23 cellular contexts compared by ENCODE assay signal in the genomic region with DNA sequence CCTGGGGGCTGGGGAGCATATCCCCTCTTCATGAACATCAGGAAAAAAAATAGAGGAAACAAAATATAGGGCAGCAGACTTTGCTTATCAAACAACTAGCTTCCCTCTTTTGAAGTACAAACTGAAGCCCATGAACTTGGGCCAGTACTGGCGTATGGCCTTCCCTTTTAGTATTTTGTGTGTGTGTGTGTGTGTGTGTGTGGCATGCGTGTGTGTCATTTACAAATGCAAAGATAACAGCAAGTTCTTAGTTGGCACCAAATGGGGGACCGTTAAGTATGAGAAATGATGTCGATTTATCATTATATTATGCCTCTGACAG.
DNase-seq lines count a peak whose midpoint lies in the region; ATAC-seq and TF ChIP-seq lines count a peak whose summit lies in the region.
"Had no signal": no experiment of that assay in that cellular context is flagged by ENCODE, and none has a peak within 500 bp of the region (broad histone marks: within the 10 kb centered on the region; RNA-seq: fewer than 3 reads in every experiment).

No MANE protein-coding gene starts in this region.

- no peaks in the 10 kb centered on the region for H3K27me3 Mint-ChIP-seq in activated B cell treated with CpG ODN at 0.5 μM for 24 hours
- H3K27me3 Mint-ChIP-seq: activated naive CD8-positive, alpha-beta T cell treated with anti-CD3 and anti-CD28 coated beads, Interleukin-2, amount 50 U/mL, for 24 hours had no signal

- H3K27me3 ChIP-seq in OCI-LY1 (ENCODE audit: insufficient read depth, low read length), result no peaks in the 10 kb centered on the region
- H3K27me3 ChIP-seq in ovary, result no peaks in the 10 kb centered on the region
- no peaks in the 10 kb centered on the region for H3K27me3 ChIP-seq in adrenal gland
- H3K27me3 ChIP-seq: pancreas, right lobe of liver, testis had no signal

- peak; percentile 49 for ATAC-seq in activated B cell treated with CpG ODN at 0.5 μM for 24 hours (ENCODE audit: low read depth)
- no peak for ATAC-seq in activated naive CD4-positive, alpha-beta T cell treated with anti-CD3 and anti-CD28 coated beads, Interleukin-2, amount 50 U/mL, for 72 hours
- no peak for ATAC-seq in GM21423 (IDR thresholded peaks at IDR 0.05; ENCODE audit: unreplicated experiment)
- ATAC-seq: activated naive CD8-positive, alpha-beta T cell treated with anti-CD3 and anti-CD28 coated beads, Interleukin-2, amount 50 U/mL, for 24 hours; natural killer cell; pancreas; right lobe of liver had no signal

- no peaks in the 10 kb centered on the region for H3K9me3 ChIP-seq in KOPT-K1 (ENCODE audit: insufficient read depth, low read length, poor library complexity, severe bottlenecking)
- H3K9me3 ChIP-seq in OCI-LY1 (ENCODE audit: low read length), result no peaks in the 10 kb centered on the region
- no peaks in the 10 kb centered on the region for H3K9me3 ChIP-seq in ovary
- H3K9me3 ChIP-seq in adrenal gland (replicated peaks in 1 of 3), result no peaks in the 10 kb centered on the region
- H3K9me3 ChIP-seq: pancreas, right lobe of liver, testis had no signal

- no peak overlapping the region for H3K9ac ChIP-seq in OCI-LY1 (ENCODE audit: low read length)

- H3K36me3 ChIP-seq in KOPT-K1 (ENCODE audit: insufficient read depth, low read length) (peaks cover 37% of the 10 kb centered on the region), OCI-LY1 (ENCODE audit: insufficient read depth, low read length) (no peaks in the 10 kb centered on the region), ovary (no peaks in the 10 kb centered on the region), adrenal gland (replicated peaks in 1 of 2) (no peaks in the 10 kb centered on the region)
- H3K36me3 ChIP-seq: pancreas, right lobe of liver had no signal

- H2AFZ ChIP-seq in OCI-LY1 (ENCODE audit: low read length), result no peak overlapping the region

- WGBS in ovary, 3 donors, result 84 to 90% (median 84%) methylated on average over 4 of the region's 4 CpGs
- WGBS in adrenal gland, 4 donors, result 49 to 62% (median 57%) methylated on average over 4 of the region's 4 CpGs

- H3K4me1 Mint-ChIP-seq in activated B cell treated with CpG ODN at 0.5 μM for 24 hours, result peaks cover 30% of the 10 kb centered on the region
- H3K4me1 Mint-ChIP-seq: CD8-positive, alpha-beta memory T cell; natural killer cell had no signal

- H3K36me3 Mint-ChIP-seq in activated B cell treated with CpG ODN at 0.5 μM for 24 hours (ENCODE audit: low read depth), result no peaks in the 10 kb centered on the region
- H3K36me3 Mint-ChIP-seq in activated naive CD4-positive, alpha-beta T cell treated with anti-CD3 and anti-CD28 coated beads, Interleukin-2, amount 50 U/mL, for 72 hours, result no peaks in the 10 kb centered on the region
- H3K36me3 Mint-ChIP-seq: CD8-positive, alpha-beta memory T cell; natural killer cell had no signal

- CTCF ChIA-PET in activated B cell treated with CpG ODN at 0.5 μM for 24 hours (lab: Charles Lee), result interaction anchor here (1.1 to 2.2 kb wide), 3 partner anchors 248 to 286 kb away, joined by 3 to 11 read pairs (median 6); no protein-coding TSS in a partner anchor

- intact Hi-C loops in activated B cell treated with CpG ODN at 0.5 μM for 24 hours (cut with micrococcal nuclease), result loop anchor here (1.0 to 5.0 kb wide), 6 partner anchors 15 to 386 kb away; partner anchors contain the start of gene TBC1D5
- intact Hi-C loops in ovary (cut with DNase I), result loop anchor here in 1 of 4 donors (2.0 kb wide), 1 partner anchor 21 kb away; no protein-coding TSS in a partner anchor
- intact Hi-C loops in adrenal gland (cut with DNase I), result no loop called here

- H3K9me3 Mint-ChIP-seq in activated B cell treated with CpG ODN at 0.5 μM for 24 hours, result no peaks in the 10 kb centered on the region
- H3K9me3 Mint-ChIP-seq in activated naive CD4-positive, alpha-beta T cell treated with anti-CD3 and anti-CD28 coated beads, Interleukin-2, amount 50 U/mL, for 72 hours, result no peaks in the 10 kb centered on the region
- H3K9me3 Mint-ChIP-seq: activated naive CD8-positive, alpha-beta T cell treated with anti-CD3 and anti-CD28 coated beads, Interleukin-2, amount 50 U/mL, for 24 hours; CD8-positive, alpha-beta memory T cell; endodermal cell; natural killer cell had no signal

- peak overlapping the region; percentile 56 for H3K27ac ChIP-seq in KOPT-K1 (ENCODE audit: low read depth, low read length, poor library complexity, severe bottlenecking)
- H3K27ac ChIP-seq in OCI-LY1 (ENCODE audit: low read depth, low read length, poor library complexity, severe bottlenecking), result peak overlapping the region; percentile 20
- H3K27ac ChIP-seq in ovary, result no peak overlapping the region
- H3K27ac ChIP-seq in adrenal gland, result no peak overlapping the region
- H3K27ac ChIP-seq: coronary artery, pancreas, right lobe of liver, testis had no signal

- TF ChIP-seq CTCF in OCI-LY1 (IDR thresholded peaks at IDR 0.05; ENCODE audit: low read length) (no peak), activated B cell treated with CpG ODN at 0.5 μM for 24 hours (IDR thresholded peaks at IDR 0.05) (no peak), ovary (IDR thresholded peaks at IDR 0.05) (no peak), adrenal gland (IDR thresholded peaks at IDR 0.05) (no peak)

- TF ChIP-seq EP300 in ovary (IDR thresholded peaks at IDR 0.05), result no peak

- POLR2A ChIA-PET in activated B cell treated with CpG ODN at 0.5 μM for 24 hours (lab: Charles Lee), result interaction anchor here (0.6 to 1.3 kb wide), 8 partner anchors 16 to 317 kb away, joined by 3 to 5 read pairs (median 3); no protein-coding TSS in a partner anchor

- H3K4me3 Mint-ChIP-seq in activated B cell treated with CpG ODN at 0.5 μM for 24 hours, result peak overlapping the region; percentile 51
- H3K4me3 Mint-ChIP-seq: activated naive CD8-positive, alpha-beta T cell treated with anti-CD3 and anti-CD28 coated beads, Interleukin-2, amount 50 U/mL, for 24 hours; CD8-positive, alpha-beta memory T cell; endodermal cell; natural killer cell had no signal

- H4K20me1 ChIP-seq in OCI-LY1 (ENCODE audit: insufficient read depth, low read length), result no peaks in the 10 kb centered on the region

- H3K4me3 ChIP-seq in OCI-LY1 (ENCODE audit: low read depth, low read length, poor library complexity, severe bottlenecking) (no peak overlapping the region), ovary (no peak overlapping the region), adrenal gland (no peak overlapping the region)
- H3K4me3 ChIP-seq: coronary artery, pancreas, right lobe of liver, testis had no signal

- H3K79me2 ChIP-seq in OCI-LY1 (ENCODE audit: insufficient read depth, low read length), result no peaks in the 10 kb centered on the region

- peaks cover 24% of the 10 kb centered on the region for H3K4me1 ChIP-seq in OCI-LY1 (ENCODE audit: insufficient read depth, low read length, severe bottlenecking)
- H3K4me1 ChIP-seq in ovary (ENCODE audit: insufficient read depth), result no peaks in the 10 kb centered on the region
- H3K4me1 ChIP-seq in adrenal gland (replicated peaks in 1 of 2), result no peaks in the 10 kb centered on the region
- H3K4me1 ChIP-seq: pancreas, right lobe of liver, testis had no signal

- peak overlapping the region; percentile 43; the same call in 1 of the 2 replicates for H3K4me2 ChIP-seq in OCI-LY1 (ENCODE audit: low read length)

- TF ChIP-seq POLR2A in ovary (IDR thresholded peaks at IDR 0.05) (no peak), adrenal gland (IDR thresholded peaks at IDR 0.05) (no peak)

- peak; percentile 29 for DNase-seq in CMK (ENCODE audit: low read depth)
- DNase-seq in activated B cell treated with CpG ODN at 0.5 μM for 24 hours, result no peak
- DNase-seq in ovary, result no peak
- no peak for DNase-seq in activated naive CD4-positive, alpha-beta T cell treated with anti-CD3 and anti-CD28 coated beads, Interleukin-2, amount 50 U/mL, for 72 hours (ENCODE audit: low spot score in 2 of 2)
- no peak for DNase-seq in adrenal gland
- DNase-seq: activated CD8-positive, alpha-beta memory T cell treated with anti-CD3 and anti-CD28 coated beads, Interleukin-2, amount 50 U/mL, for 4 hours; activated effector memory CD4-positive, alpha-beta T cell treated with Interleukin-2 at 50 U/mL for 16 hours; activated naive CD8-positive, alpha-beta T cell treated with anti-CD3 and anti-CD28 coated beads, Interleukin-2, amount 50 U/mL, for 24 hours; CD8-positive, alpha-beta memory T cell; DMS79; endodermal cell; HCEC 1CT; natural killer cell; NCI-H1694 treated with DMSO at 0.1 percent for 48 hours; NCI-H2227 treated with DMSO at 0.1 percent for 48 hours; pancreas; right lobe of liver; RPMI8226; testis had no signal

- no peaks in the 10 kb centered on the region for H3K9me2 ChIP-seq in OCI-LY1 (ENCODE audit: low read depth, low read length)

- no peaks in the 10 kb centered on the region for H3F3A ChIP-seq in OCI-LY1 (ENCODE audit: insufficient read depth, low read length)

- H3K27ac Mint-ChIP-seq in activated B cell treated with CpG ODN at 0.5 μM for 24 hours, result peak overlapping the region; percentile 67
- H3K27ac Mint-ChIP-seq in activated naive CD4-positive, alpha-beta T cell treated with anti-CD3 and anti-CD28 coated beads, Interleukin-2, amount 50 U/mL, for 72 hours, result no peak overlapping the region
- H3K27ac Mint-ChIP-seq: natural killer cell had no signal

Comparison
In these comparisons a context has a peak if more than half of its experiments do, and no peak if none do; other contexts are left out.
1. H3K27ac ChIP-seq: peak in KOPT-K1 (single experiment) and OCI-LY1 (single experiment); none in ovary (0 of 2) and adrenal gland (0 of 5).